In the genomic region with DNA sequence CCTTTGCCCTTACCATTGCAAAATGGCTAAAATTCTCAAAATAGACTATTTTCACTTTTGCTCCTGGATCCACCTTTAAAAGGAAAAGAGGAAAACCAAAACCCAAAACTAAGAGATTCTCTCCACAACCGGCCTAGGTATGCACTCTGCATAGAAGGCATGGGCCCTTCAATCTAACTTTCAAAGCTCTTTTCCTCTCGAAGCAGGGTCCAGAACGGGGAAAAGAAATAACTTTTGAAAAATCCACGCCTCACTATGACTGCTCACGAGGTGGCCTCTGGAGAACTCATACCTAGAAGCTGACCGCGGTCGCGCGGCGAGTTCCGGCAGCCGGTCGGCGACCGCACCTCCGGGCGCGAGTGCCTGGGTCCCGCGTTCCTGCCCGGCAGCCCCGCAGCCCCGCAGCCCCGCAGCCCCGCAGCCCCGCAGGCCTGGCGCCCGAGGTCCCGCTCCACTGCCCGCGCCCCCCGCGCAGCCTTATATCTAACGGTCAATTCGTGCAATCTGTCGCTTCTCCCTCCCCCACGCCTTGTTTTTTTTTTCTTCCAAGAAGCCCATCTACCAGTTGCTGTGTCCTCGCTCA, we compare ENCODE assay signal across 1 cellular context.
TF ChIP-seq lines count a peak whose summit lies in the region.

No MANE protein-coding gene starts in this region.

TF ChIP-seq in GM23338, 12 proteins besides CTCF, POLR2A, EP300 and RAD21 (continued from another document):
- TF ChIP-seq, protein P1, sequence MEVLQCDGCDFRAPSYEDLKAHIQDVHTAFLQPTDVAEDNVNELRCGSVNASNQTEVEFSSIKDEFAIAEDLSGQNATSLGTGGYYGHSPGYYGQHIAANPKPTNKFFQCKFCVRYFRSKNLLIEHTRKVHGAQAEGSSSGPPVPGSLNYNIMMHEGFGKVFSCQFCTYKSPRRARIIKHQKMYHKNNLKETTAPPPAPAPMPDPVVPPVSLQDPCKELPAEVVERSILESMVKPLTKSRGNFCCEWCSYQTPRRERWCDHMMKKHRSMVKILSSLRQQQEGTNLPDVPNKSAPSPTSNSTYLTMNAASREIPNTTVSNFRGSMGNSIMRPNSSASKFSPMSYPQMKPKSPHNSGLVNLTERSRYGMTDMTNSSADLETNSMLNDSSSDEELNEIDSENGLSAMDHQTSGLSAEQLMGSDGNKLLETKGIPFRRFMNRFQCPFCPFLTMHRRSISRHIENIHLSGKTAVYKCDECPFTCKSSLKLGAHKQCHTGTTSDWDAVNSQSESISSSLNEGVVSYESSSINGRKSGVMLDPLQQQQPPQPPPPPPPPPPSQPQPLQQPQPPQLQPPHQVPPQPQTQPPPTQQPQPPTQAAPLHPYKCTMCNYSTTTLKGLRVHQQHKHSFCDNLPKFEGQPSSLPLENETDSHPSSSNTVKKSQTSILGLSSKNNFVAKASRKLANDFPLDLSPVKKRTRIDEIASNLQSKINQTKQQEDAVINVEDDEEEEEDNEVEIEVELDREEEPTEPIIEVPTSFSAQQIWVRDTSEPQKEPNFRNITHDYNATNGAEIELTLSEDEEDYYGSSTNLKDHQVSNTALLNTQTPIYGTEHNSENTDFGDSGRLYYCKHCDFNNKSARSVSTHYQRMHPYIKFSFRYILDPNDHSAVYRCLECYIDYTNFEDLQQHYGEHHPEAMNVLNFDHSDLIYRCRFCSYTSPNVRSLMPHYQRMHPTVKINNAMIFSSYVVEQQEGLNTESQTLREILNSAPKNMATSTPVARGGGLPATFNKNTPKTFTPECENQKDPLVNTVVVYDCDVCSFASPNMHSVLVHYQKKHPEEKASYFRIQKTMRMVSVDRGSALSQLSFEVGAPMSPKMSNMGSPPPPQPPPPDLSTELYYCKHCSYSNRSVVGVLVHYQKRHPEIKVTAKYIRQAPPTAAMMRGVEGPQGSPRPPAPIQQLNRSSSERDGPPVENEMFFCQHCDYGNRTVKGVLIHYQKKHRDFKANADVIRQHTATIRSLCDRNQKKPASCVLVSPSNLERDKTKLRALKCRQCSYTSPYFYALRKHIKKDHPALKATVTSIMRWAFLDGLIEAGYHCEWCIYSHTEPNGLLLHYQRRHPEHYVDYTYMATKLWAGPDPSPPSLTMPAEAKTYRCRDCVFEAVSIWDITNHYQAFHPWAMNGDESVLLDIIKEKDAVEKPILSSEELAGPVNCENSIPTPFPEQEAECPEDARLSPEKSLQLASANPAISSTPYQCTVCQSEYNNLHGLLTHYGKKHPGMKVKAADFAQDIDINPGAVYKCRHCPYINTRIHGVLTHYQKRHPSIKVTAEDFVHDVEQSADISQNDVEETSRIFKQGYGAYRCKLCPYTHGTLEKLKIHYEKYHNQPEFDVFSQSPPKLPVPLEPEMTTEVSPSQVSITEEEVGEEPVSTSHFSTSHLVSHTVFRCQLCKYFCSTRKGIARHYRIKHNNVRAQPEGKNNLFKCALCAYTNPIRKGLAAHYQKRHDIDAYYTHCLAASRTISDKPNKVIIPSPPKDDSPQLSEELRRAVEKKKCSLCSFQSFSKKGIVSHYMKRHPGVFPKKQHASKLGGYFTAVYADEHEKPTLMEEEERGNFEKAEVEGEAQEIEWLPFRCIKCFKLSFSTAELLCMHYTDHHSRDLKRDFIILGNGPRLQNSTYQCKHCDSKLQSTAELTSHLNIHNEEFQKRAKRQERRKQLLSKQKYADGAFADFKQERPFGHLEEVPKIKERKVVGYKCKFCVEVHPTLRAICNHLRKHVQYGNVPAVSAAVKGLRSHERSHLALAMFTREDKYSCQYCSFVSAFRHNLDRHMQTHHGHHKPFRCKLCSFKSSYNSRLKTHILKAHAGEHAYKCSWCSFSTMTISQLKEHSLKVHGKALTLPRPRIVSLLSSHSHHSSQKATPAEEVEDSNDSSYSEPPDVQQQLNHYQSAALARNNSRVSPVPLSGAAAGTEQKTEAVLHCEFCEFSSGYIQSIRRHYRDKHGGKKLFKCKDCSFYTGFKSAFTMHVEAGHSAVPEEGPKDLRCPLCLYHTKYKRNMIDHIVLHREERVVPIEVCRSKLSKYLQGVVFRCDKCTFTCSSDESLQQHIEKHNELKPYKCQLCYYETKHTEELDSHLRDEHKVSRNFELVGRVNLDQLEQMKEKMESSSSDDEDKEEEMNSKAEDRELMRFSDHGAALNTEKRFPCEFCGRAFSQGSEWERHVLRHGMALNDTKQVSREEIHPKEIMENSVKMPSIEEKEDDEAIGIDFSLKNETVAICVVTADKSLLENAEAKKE (CRISPR knock-in tag; IDR thresholded peaks at IDR 0.05) = no peak
- TF ChIP-seq, protein P2, sequence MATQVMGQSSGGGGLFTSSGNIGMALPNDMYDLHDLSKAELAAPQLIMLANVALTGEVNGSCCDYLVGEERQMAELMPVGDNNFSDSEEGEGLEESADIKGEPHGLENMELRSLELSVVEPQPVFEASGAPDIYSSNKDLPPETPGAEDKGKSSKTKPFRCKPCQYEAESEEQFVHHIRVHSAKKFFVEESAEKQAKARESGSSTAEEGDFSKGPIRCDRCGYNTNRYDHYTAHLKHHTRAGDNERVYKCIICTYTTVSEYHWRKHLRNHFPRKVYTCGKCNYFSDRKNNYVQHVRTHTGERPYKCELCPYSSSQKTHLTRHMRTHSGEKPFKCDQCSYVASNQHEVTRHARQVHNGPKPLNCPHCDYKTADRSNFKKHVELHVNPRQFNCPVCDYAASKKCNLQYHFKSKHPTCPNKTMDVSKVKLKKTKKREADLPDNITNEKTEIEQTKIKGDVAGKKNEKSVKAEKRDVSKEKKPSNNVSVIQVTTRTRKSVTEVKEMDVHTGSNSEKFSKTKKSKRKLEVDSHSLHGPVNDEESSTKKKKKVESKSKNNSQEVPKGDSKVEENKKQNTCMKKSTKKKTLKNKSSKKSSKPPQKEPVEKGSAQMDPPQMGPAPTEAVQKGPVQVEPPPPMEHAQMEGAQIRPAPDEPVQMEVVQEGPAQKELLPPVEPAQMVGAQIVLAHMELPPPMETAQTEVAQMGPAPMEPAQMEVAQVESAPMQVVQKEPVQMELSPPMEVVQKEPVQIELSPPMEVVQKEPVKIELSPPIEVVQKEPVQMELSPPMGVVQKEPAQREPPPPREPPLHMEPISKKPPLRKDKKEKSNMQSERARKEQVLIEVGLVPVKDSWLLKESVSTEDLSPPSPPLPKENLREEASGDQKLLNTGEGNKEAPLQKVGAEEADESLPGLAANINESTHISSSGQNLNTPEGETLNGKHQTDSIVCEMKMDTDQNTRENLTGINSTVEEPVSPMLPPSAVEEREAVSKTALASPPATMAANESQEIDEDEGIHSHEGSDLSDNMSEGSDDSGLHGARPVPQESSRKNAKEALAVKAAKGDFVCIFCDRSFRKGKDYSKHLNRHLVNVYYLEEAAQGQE (IDR thresholded peaks at IDR 0.05; ENCODE audit: unreplicated experiment) = no peak
- TF ChIP-seq CREB1 (CRISPR knock-in tag; IDR thresholded peaks at IDR 0.05; ENCODE audit: low read depth) = no peak
